In the genomic region with DNA sequence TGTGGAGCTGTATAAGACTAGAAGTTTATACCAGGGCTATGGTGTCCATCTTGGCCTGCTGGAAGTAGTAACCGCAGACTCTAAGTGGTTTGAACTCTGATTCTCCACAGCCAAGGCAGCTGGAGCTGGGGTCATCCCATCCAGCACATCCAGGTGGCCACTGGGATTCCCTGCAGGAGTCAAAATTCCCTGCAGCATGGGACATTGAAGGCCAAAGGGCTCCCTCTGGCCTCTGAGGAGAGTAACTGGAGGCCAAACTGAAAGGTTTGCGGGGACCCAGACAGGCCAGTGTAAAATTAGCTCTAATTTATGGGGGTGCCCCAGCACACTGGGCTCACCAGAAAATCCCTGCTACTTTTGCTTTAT, we compare ENCODE assay signal across 16 cellular contexts.
"Had no signal": no experiment of that assay in that cellular context is flagged by ENCODE, and none has a peak within 500 bp of the region (broad histone marks: within the 10 kb centered on the region; RNA-seq: fewer than 3 reads in every experiment).

No MANE protein-coding gene starts in this region.

- H3K9me3 Mint-ChIP-seq: activated CD4-positive, alpha-beta T cell treated with anti-CD3 and anti-CD28 coated beads, Interleukin-2, amount 10 ng/mL, durations not matched to agents 24 days and 14 days; activated CD8-positive, alpha-beta T cell treated with anti-CD3 and anti-CD28 coated beads for 36 hours; activated naive CD4-positive, alpha-beta T cell treated with anti-CD3 and anti-CD28 coated beads, Interleukin-2, amount 50 U/mL, for 72 hours; activated T-cell treated with anti-CD3 and anti-CD28 coated beads, Interleukin-2, amount 50 U/mL, for 4 hours; memory B cell; stimulated activated naive B cell treated with anti-CD40 and anti-IgM and Interleukin-4, amounts not matched to agents 10 μg/mL and 1 μg/mL and 100 μg/mL, for 72 hours had no signal

- H3K27ac ChIP-seq: esophagus muscularis mucosa, upper lobe of right lung had no signal

- H3K27ac Mint-ChIP-seq: activated CD4-positive, alpha-beta T cell treated with anti-CD3 and anti-CD28 coated beads, Interleukin-2, amount 10 ng/mL, durations not matched to agents 24 days and 14 days; activated CD8-positive, alpha-beta T cell treated with anti-CD3 and anti-CD28 coated beads for 36 hours; memory B cell; nephron progenitor cell; stimulated activated naive B cell treated with anti-CD40 and anti-IgM and Interleukin-4, amounts not matched to agents 10 μg/mL and 1 μg/mL and 100 μg/mL, for 72 hours had no signal

- DNase-seq: activated CD8-positive, alpha-beta memory T cell treated with anti-CD3 and anti-CD28 coated beads, Interleukin-2, amount 50 U/mL, for 4 hours; activated gamma-delta T cell; activated T-cell treated with anti-CD3 and anti-CD28 coated beads, Interleukin-2, amount 50 U/mL, for 4 hours; effector CD4-positive, alpha-beta T cell; occipital lobe; T1000; upper lobe of right lung had no signal

- H3K4me1 Mint-ChIP-seq: memory B cell; nephron progenitor cell; stimulated activated naive B cell treated with anti-CD40 and anti-IgM and Interleukin-4, amounts not matched to agents 10 μg/mL and 1 μg/mL and 100 μg/mL, for 72 hours had no signal

- H3K4me3 ChIP-seq: esophagus muscularis mucosa, heart right ventricle, upper lobe of right lung had no signal

- H3K4me3 Mint-ChIP-seq: activated CD4-positive, alpha-beta T cell treated with anti-CD3 and anti-CD28 coated beads, Interleukin-2, amount 10 ng/mL, durations not matched to agents 24 days and 14 days; activated CD8-positive, alpha-beta T cell treated with anti-CD3 and anti-CD28 coated beads for 36 hours; activated T-cell treated with anti-CD3 and anti-CD28 coated beads, Interleukin-2, amount 50 U/mL, for 4 hours; memory B cell; nephron progenitor cell; stimulated activated naive B cell treated with anti-CD40 and anti-IgM and Interleukin-4, amounts not matched to agents 10 μg/mL and 1 μg/mL and 100 μg/mL, for 72 hours had no signal

- H3K36me3 ChIP-seq: esophagus muscularis mucosa, heart right ventricle, thoracic aorta, upper lobe of right lung had no signal

- H3K4me1 ChIP-seq: upper lobe of right lung had no signal

- H3K27me3 ChIP-seq: esophagus muscularis mucosa, heart right ventricle, upper lobe of right lung had no signal

- H3K9me3 ChIP-seq: esophagus muscularis mucosa, heart right ventricle, thoracic aorta, upper lobe of right lung had no signal

- H3K36me3 Mint-ChIP-seq: activated naive CD4-positive, alpha-beta T cell treated with anti-CD3 and anti-CD28 coated beads, Interleukin-2, amount 50 U/mL, for 72 hours; memory B cell; stimulated activated naive B cell treated with anti-CD40 and anti-IgM and Interleukin-4, amounts not matched to agents 10 μg/mL and 1 μg/mL and 100 μg/mL, for 72 hours had no signal
